Comparison of ENCODE assay signal across 1 cellular context in genomic region chr7:98733036-98733435, GRCh38.
A peak's percentile ranks its signal among the peaks of the same experiment; 100 is the strongest.
TF ChIP-seq lines count a peak whose summit lies in the region.

No MANE protein-coding gene starts in this region.

TF ChIP-seq in K562, 482 proteins besides CTCF, POLR2A, EP300 and RAD21 (continued from another document and continues in another):
- TF ChIP-seq REST (CRISPR knock-in tag; IDR thresholded peaks at IDR 0.05; ENCODE audit: low read depth) (no peak), ZNF707 (CRISPR knock-in tag; conservative IDR thresholded peaks at IDR 0.05) (no peak), RFX1 (IDR thresholded peaks at IDR 0.05) (no peak), RBM15 (IDR thresholded peaks at IDR 0.05; ENCODE audit: insufficient read depth, low read length) (no peak), SMARCE1 (IDR thresholded peaks at IDR 0.05) (no peak), LARP7 (IDR thresholded peaks at IDR 0.05) (no peak), MXD1 (CRISPR knock-in tag; IDR thresholded peaks at IDR 0.05; ENCODE audit: borderline replicate concordance, poor library complexity, severe bottlenecking) (no peak), HDAC8 (tag; IDR thresholded peaks at IDR 0.05) (no peak), CREB1 (IDR thresholded peaks at IDR 0.05) (no peak), CREB1 (CRISPR knock-in tag; IDR thresholded peaks at IDR 0.05) (no peak), SRF (CRISPR knock-in tag; IDR thresholded peaks at IDR 0.05) (no peak), ZNF830 (CRISPR knock-in tag; IDR thresholded peaks at IDR 0.05) (no peak), HLTF (IDR thresholded peaks at IDR 0.05) (no peak), E2F1 (CRISPR knock-in tag; IDR thresholded peaks at IDR 0.05) (no peak), MITF (IDR thresholded peaks at IDR 0.05) (no peak), L3MBTL2 (IDR thresholded peaks at IDR 0.05) (peak; percentile 51), CTCFL (IDR thresholded peaks at IDR 0.05; ENCODE audit: borderline replicate concordance, insufficient read depth, low read depth, low read length, poor library complexity, severe bottlenecking) (peak; percentile 64), MTA3 (IDR thresholded peaks at IDR 0.05; ENCODE audit: borderline replicate concordance) (peak; percentile 65), BCL6 (CRISPR knock-in tag; IDR thresholded peaks at IDR 0.05) (no peak), ZNF277 (CRISPR knock-in tag; IDR thresholded peaks at IDR 0.05; ENCODE audit: borderline replicate concordance) (no peak), FOS (IDR thresholded peaks at IDR 0.05; ENCODE audit: extremely low read depth, insufficient read length) (no peak), THRAP3 (IDR thresholded peaks at IDR 0.05; ENCODE audit: borderline replicate concordance) (no peak), ZNF785 (CRISPR knock-in tag; IDR thresholded peaks at IDR 0.05) (no peak), PCBP1 (IDR thresholded peaks at IDR 0.05; ENCODE audit: low read depth, low read length, poor library complexity, severe bottlenecking) (no peak), MAFG (tag; conservative IDR thresholded peaks at IDR 0.05) (no peak), TCF3 (CRISPR knock-in tag; IDR thresholded peaks at IDR 0.05) (no peak), ZNF184 (CRISPR knock-in tag; IDR thresholded peaks at IDR 0.05) (no peak), RCOR1 (IDR thresholded peaks at IDR 0.05; ENCODE audit: borderline replicate concordance in 1 of 2, low read depth in 2 of 2, low read length in 2 of 2) (0 out of 4 replicates have a peak, but pooled peaks of 1 of the 2 experiments have one; percentile 38), CBX8 (IDR thresholded peaks at IDR 0.05; ENCODE audit: borderline replicate concordance, extremely low read depth, low read depth, low read length, poor library complexity, severe bottlenecking) (no peak), CBX3 (IDR thresholded peaks at IDR 0.05; ENCODE audit: borderline replicate concordance in 1 of 2, low read length in 2 of 2) (peak in 1 of 2 experiments; percentile 88; a peak in 2 of 3 replicates), ETS1 (conservative IDR thresholded peaks at IDR 0.05; ENCODE audit: control insufficient read depth, low read depth, low read length) (no peak), RBM17 (IDR thresholded peaks at IDR 0.05; ENCODE audit: borderline replicate concordance, low read depth, low read length) (no peak), PHF21A (IDR thresholded peaks at IDR 0.05; ENCODE audit: borderline replicate concordance, low read depth) (no peak), SLC30A9 (CRISPR knock-in tag; IDR thresholded peaks at IDR 0.05) (no peak), ZNF76 (CRISPR knock-in tag; IDR thresholded peaks at IDR 0.05; ENCODE audit: borderline replicate concordance) (no peak), NBN (IDR thresholded peaks at IDR 0.05; ENCODE audit: low read depth) (no peak), ZBTB33 (CRISPR knock-in tag; IDR thresholded peaks at IDR 0.05) (no peak), ZNF280A (IDR thresholded peaks at IDR 0.05; ENCODE audit: low read depth, partially characterized antibody) (no peak), CTBP1 (IDR thresholded peaks at IDR 0.05; ENCODE audit: borderline replicate concordance) (peak; percentile 51), ZNF507 (tag; conservative IDR thresholded peaks at IDR 0.05) (no peak), PCBP2 (IDR thresholded peaks at IDR 0.05; ENCODE audit: low read depth, low read length, poor library complexity, severe bottlenecking) (no peak), RBM25 (IDR thresholded peaks at IDR 0.05; ENCODE audit: low read depth, low read length, severe bottlenecking) (no peak), MAFK (IDR thresholded peaks at IDR 0.05; ENCODE audit: low read length) (no peak), ZNF133 (CRISPR knock-in tag; IDR thresholded peaks at IDR 0.05) (no peak), TEAD4 (IDR thresholded peaks at IDR 0.05; ENCODE audit: low read length) (peak; percentile 26; the same call in 1 of the 2 replicates), TEAD4 (CRISPR knock-in tag; IDR thresholded peaks at IDR 0.05; ENCODE audit: borderline replicate concordance) (no peak), NFE2L1 (tag; IDR thresholded peaks at IDR 0.05; ENCODE audit: borderline replicate concordance, low read depth) (no peak), CREM (IDR thresholded peaks at IDR 0.05; ENCODE audit: low read depth) (0 out of 2 replicates have a peak, but pooled peaks have one; percentile 43), ETV1 (tag; conservative IDR thresholded peaks at IDR 0.05; ENCODE audit: low read depth) (no peak), HDAC2 (IDR thresholded peaks at IDR 0.05) (no peak), BRF2 (IDR thresholded peaks at IDR 0.05; ENCODE audit: borderline replicate concordance, insufficient read depth, insufficient read length) (no peak), ZC3H8 (IDR thresholded peaks at IDR 0.05) (no peak), NR4A1 (CRISPR knock-in tag; IDR thresholded peaks at IDR 0.05) (no peak), NR4A1 (tag; IDR thresholded peaks at IDR 0.05) (no peak)
